8 cellular contexts compared by ENCODE assay signal in the genomic region with DNA sequence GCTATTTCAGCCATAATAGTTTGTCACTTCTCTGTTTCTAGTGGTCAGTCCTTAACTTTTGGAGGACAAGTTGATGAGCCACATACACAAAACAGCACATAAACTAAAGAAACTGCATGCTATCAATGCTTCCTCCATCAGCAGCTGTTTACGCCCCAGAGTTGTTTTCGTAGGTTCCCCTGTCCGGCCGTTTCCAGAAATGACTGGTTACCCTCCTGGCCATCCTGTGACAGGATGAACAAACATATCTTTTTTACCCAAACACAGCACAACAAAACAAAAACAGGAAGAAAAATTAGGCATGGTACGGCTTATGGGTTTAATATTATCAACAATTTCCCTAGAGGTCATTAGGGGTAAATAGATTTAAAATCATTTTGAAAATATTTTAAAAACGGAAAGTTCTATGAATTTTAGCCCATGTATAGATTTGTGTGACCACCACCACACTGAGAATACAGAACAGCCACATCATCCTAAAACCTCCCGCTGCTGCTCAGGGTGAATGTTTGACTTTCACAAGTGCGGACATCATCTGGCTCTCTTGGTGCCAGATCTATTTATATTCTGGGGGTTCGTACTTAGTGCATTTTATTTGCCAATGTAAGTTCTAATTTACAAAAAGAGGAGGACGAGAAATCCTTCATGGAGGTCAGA.
A peak's percentile ranks its signal among the peaks of the same experiment; 100 is the strongest.
DNase-seq lines count a peak whose midpoint lies in the region; ATAC-seq and TF ChIP-seq lines count a peak whose summit lies in the region.

No MANE protein-coding gene starts in this region.

- intact Hi-C loops in activated CD4-positive, alpha-beta T cell treated with anti-CD3 and anti-CD28 coated beads, Interleukin-2, amount 10 ng/mL, durations not matched to agents 24 days and 14 days (cut with micrococcal nuclease): no loop called here

- no peak overlapping the region for H3K27ac Mint-ChIP-seq in T-helper 17 cell
- H3K27ac Mint-ChIP-seq in neural crest cell (ENCODE audit: unreplicated experiment): peak overlapping the region; percentile 78
- H3K27ac Mint-ChIP-seq in activated CD4-positive, alpha-beta T cell treated with anti-CD3 and anti-CD28 coated beads, Interleukin-2, amount 10 ng/mL, durations not matched to agents 24 days and 14 days: no peak overlapping the region

- H3K4me1 Mint-ChIP-seq in T-helper 17 cell: peaks cover 14% of the 10 kb centered on the region
- H3K4me1 Mint-ChIP-seq in neural crest cell: peaks cover 16% of the 10 kb centered on the region
- H3K4me1 Mint-ChIP-seq in activated CD4-positive, alpha-beta T cell treated with anti-CD3 and anti-CD28 coated beads, Interleukin-2, amount 10 ng/mL, durations not matched to agents 24 days and 14 days: peaks cover 27% of the 10 kb centered on the region

- H3K27me3 Mint-ChIP-seq in T-helper 17 cell (no peaks in the 10 kb centered on the region), neural crest cell (ENCODE audit: low read depth) (no peaks in the 10 kb centered on the region)
- no peaks in the 10 kb centered on the region for H3K27me3 Mint-ChIP-seq in activated CD4-positive, alpha-beta T cell treated with anti-CD3 and anti-CD28 coated beads, Interleukin-2, amount 10 ng/mL, durations not matched to agents 24 days and 14 days

- DNase-seq in T-helper 17 cell (no peak), neural crest cell (ENCODE audit: low read depth, low spot score) (no peak), midbrain (lab: John Stamatoyannopoulos, UW) (no peak), epidermal melanocyte (ENCODE audit: insufficient read length, low spot score) (no peak), NCI-H2196 treated with DMSO at 0.1 percent for 48 hours (lab: John Stamatoyannopoulos, UW; ENCODE audit: unreplicated experiment) (no peak)
- no peak for DNase-seq in activated CD4-positive, alpha-beta T cell treated with anti-CD3 and anti-CD28 coated beads, Interleukin-2, amount 10 ng/mL, durations not matched to agents 24 days and 14 days

- H3K9me3 Mint-ChIP-seq in neural crest cell: no peaks in the 10 kb centered on the region
- H3K9me3 Mint-ChIP-seq in activated CD4-positive, alpha-beta T cell treated with anti-CD3 and anti-CD28 coated beads, Interleukin-2, amount 10 ng/mL, durations not matched to agents 24 days and 14 days: no peaks in the 10 kb centered on the region

- peak overlapping the region; percentile 41 for H3K4me3 Mint-ChIP-seq in T-helper 17 cell
- no peak overlapping the region for H3K4me3 Mint-ChIP-seq in neural crest cell
- no peak overlapping the region for H3K4me3 Mint-ChIP-seq in activated CD4-positive, alpha-beta T cell treated with anti-CD3 and anti-CD28 coated beads, Interleukin-2, amount 10 ng/mL, durations not matched to agents 24 days and 14 days

- no peaks in the 10 kb centered on the region for H3K9me3 ChIP-seq in T-helper 17 cell (ENCODE audit: control insufficient read depth, low read length, poor library complexity, severe bottlenecking)

- peak; percentile 72 for ATAC-seq in GM18868 (IDR thresholded peaks at IDR 0.05; ENCODE audit: unreplicated experiment)
- peak; percentile 65 for ATAC-seq in HG02610 (IDR thresholded peaks at IDR 0.05; ENCODE audit: unreplicated experiment)
- ATAC-seq in T-helper 17 cell: no peak

- peaks cover 5% of the 10 kb centered on the region for H3K36me3 Mint-ChIP-seq in T-helper 17 cell (ENCODE audit: low read depth)
- no peaks in the 10 kb centered on the region for H3K36me3 Mint-ChIP-seq in neural crest cell (ENCODE audit: low read depth)
- peaks cover 4% of the 10 kb centered on the region for H3K36me3 Mint-ChIP-seq in activated CD4-positive, alpha-beta T cell treated with anti-CD3 and anti-CD28 coated beads, Interleukin-2, amount 10 ng/mL, durations not matched to agents 24 days and 14 days (ENCODE audit: low read depth)

- no peak for TF ChIP-seq CTCF in neural crest cell (conservative IDR thresholded peaks at IDR 0.05)
